Comparison of ENCODE assay signal across 1 cellular context in the genomic region with DNA sequence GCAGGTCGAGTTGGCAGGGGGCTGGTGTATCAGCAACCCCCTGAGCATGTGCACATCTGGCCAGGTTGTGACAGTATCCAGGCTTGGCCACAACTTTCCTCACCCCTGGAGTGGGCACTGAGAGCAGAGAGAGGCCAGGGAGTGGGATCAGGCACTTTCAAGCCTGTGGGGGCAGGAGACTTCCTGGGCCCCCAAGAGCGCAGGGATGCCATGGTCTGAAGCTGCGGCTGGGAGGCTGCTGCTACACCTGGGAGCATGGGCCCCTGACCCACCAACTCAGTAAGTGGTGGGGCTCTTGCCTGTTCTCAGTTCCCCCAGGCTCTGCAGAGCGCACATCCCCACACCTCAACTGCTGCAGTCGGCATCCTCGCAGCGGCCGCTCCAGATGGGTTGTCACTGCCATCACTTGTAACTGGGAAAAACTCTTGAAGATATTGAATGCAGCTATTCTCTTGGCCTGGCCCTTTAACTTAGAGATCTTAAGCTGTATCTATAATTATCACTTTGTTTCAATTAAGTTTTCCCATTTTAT.
TF ChIP-seq lines count a peak whose summit lies in the region.

No MANE protein-coding gene starts in this region.

TF ChIP-seq in H1, 55 proteins besides CTCF, POLR2A, EP300 and RAD21:
- no peak for TF ChIP-seq TAF1 (IDR thresholded peaks at IDR 0.05; ENCODE audit: low read depth, low read length)
- no peak for TF ChIP-seq EGR1 (IDR thresholded peaks at IDR 0.05; ENCODE audit: borderline replicate concordance, low read depth, low read length)
- TF ChIP-seq, protein P1, sequence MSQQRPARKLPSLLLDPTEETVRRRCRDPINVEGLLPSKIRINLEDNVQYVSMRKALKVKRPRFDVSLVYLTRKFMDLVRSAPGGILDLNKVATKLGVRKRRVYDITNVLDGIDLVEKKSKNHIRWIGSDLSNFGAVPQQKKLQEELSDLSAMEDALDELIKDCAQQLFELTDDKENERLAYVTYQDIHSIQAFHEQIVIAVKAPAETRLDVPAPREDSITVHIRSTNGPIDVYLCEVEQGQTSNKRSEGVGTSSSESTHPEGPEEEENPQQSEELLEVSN (IDR thresholded peaks at IDR 0.05) = no peak
- TF ChIP-seq ZNF274 (IDR thresholded peaks at IDR 0.05; ENCODE audit: borderline replicate concordance, extremely low read depth, low read length) = no peak
- no peak for TF ChIP-seq ASH2L (IDR thresholded peaks at IDR 0.05; ENCODE audit: low read length)
- TF ChIP-seq SAP30 (IDR thresholded peaks at IDR 0.05; ENCODE audit: insufficient read depth, insufficient replicate concordance, low read length) = no peak
- no peak for TF ChIP-seq TBP (IDR thresholded peaks at IDR 0.05; ENCODE audit: low read depth, low read length)
